In the genomic region with DNA sequence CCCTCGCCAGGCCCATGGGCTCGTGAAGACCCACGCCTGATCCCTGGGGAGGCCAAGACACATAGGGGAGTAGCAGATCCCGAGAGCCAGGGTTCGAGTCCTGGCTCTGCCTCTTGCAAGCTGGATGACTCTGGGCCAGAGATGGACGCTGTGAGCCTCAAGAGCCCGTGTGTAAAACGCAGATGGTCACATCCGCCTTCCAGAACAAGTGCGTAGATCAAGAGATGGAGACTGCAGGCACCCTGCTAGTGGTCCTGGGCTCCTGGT, we compare ENCODE assay signal across 25 cellular contexts.
"Had no signal": no experiment of that assay in that cellular context is flagged by ENCODE, and none has a peak within 500 bp of the region (broad histone marks: within the 10 kb centered on the region; RNA-seq: fewer than 3 reads in every experiment).

No MANE protein-coding gene starts in this region.

- H3K27ac ChIP-seq: breast epithelium, heart left ventricle, parathyroid adenoma, right atrium auricular region had no signal

- H3K9me3 ChIP-seq: breast epithelium, heart left ventricle, right atrium auricular region, thoracic aorta had no signal

- H3K36me3 ChIP-seq: breast epithelium had no signal

- H3K4me1 ChIP-seq: parathyroid adenoma had no signal

- H3K27me3 Mint-ChIP-seq: activated naive CD8-positive, alpha-beta T cell treated with anti-CD3 and anti-CD28 coated beads, Interleukin-2, amount 50 U/mL, for 24 hours; naive B cell; T-cell had no signal

- H3K4me3 Mint-ChIP-seq: activated naive CD8-positive, alpha-beta T cell treated with anti-CD3 and anti-CD28 coated beads, Interleukin-2, amount 50 U/mL, for 24 hours; activated T-helper 1 cell treated with anti-CD3 and anti-CD28 coated beads, Interleukin-12 subunit alpha, Interleukin-12 subunit beta, Interleukin-2, Interleukin-4 antibody, amounts not matched to agents 30 ng/mL and 10 ng/mL and 1 ng/mL, durations not matched to agents 14 hours and 24 hours and 36 hours; immature natural killer cell; mesothelial cell of epicardium; naive B cell; neural crest cell; T-cell; T-helper 2 cell treated with Interferon-gamma antibody and Interleukin-4, amounts not matched to agents 5 μg/mL and 100 μg/mL, for 36 hours had no signal

- ATAC-seq: activated naive CD8-positive, alpha-beta T cell treated with anti-CD3 and anti-CD28 coated beads, Interleukin-2, amount 50 U/mL, for 24 hours; heart left ventricle; T-cell had no signal

- H3K27me3 ChIP-seq: breast epithelium, heart left ventricle, right atrium auricular region had no signal

- H3K27ac Mint-ChIP-seq: activated naive CD8-positive, alpha-beta T cell treated with anti-CD3 and anti-CD28 coated beads, Interleukin-2, amount 50 U/mL, for 24 hours; activated T-helper 1 cell treated with anti-CD3 and anti-CD28 coated beads, Interleukin-12 subunit alpha, Interleukin-12 subunit beta, Interleukin-2, Interleukin-4 antibody, amounts not matched to agents 30 ng/mL and 10 ng/mL and 1 ng/mL, durations not matched to agents 14 hours and 24 hours and 36 hours; mesothelial cell of epicardium; T-helper 2 cell treated with Interferon-gamma antibody and Interleukin-4, amounts not matched to agents 5 μg/mL and 100 μg/mL, for 36 hours had no signal

- DNase-seq: activated CD4-positive, alpha-beta T cell treated with anti-CD3 and anti-CD28 coated beads for 48 hours; activated gamma-delta T cell; activated naive CD4-positive, alpha-beta T cell treated with anti-CD3 and anti-CD28 coated beads, Interleukin-2, amount 50 U/mL, for 16 hours; activated naive CD8-positive, alpha-beta T cell treated with anti-CD3 and anti-CD28 coated beads, Interleukin-2, amount 50 U/mL, for 24 hours; amygdala; central memory CD4-positive, alpha-beta T cell; foreskin fibroblast; hypothalamus; immature natural killer cell; naive B cell; occipital lobe; stimulated activated CD4-positive, alpha-beta T cell treated with anti-CD3 and anti-CD28 coated beads, Interleukin-1b, Interleukin-23, amount 100 ng/mL, for 48 hours; stimulated activated naive CD4-positive, alpha-beta T cell treated with Interleukin-2 at 50 U/mL for 16 hours; T-cell; trophoblast cell had no signal

- H3K4me3 ChIP-seq: breast epithelium, heart left ventricle, right atrium auricular region, smooth muscle cell, thoracic aorta had no signal

- H3K9me3 Mint-ChIP-seq: activated naive CD8-positive, alpha-beta T cell treated with anti-CD3 and anti-CD28 coated beads, Interleukin-2, amount 50 U/mL, for 24 hours; activated T-helper 1 cell treated with anti-CD3 and anti-CD28 coated beads, Interleukin-12 subunit alpha, Interleukin-12 subunit beta, Interleukin-2, Interleukin-4 antibody, amounts not matched to agents 30 ng/mL and 10 ng/mL and 1 ng/mL, durations not matched to agents 14 hours and 24 hours and 36 hours; immature natural killer cell; mesothelial cell of epicardium; naive B cell; neural crest cell; T-cell; T-helper 2 cell treated with Interferon-gamma antibody and Interleukin-4, amounts not matched to agents 5 μg/mL and 100 μg/mL, for 36 hours had no signal
